Comparison of ENCODE assay signal across 8 cellular contexts in genomic region chr1:185045793-185046441, GRCh38. TPM values are rescaled to one million over a fixed set of nuclear protein-coding genes. Genes with fewer than 3 reads are reported as not detected.
DNase-seq lines count a peak whose midpoint lies in the region; ATAC-seq, FAIRE-seq and TF ChIP-seq lines count a peak whose summit lies in the region.

No MANE protein-coding gene starts in this region.

- H4K20me1 ChIP-seq in HepG2 (ENCODE audit: insufficient read depth, low read length) = peaks cover 12% of the 10 kb centered on the region

- peak overlapping the region; percentile 82 for H3K27ac ChIP-seq in HUES6 (ENCODE audit: low read depth, low read length)
- peak overlapping the region; percentile 24 for H3K27ac ChIP-seq in cingulate gyrus (ENCODE audit: low read depth, low read length)
- peak overlapping the region; percentile 88 for H3K27ac ChIP-seq in HepG2 (ENCODE audit: extremely low read length, insufficient read depth, low read length)

- TF ChIP-seq CTCF in D721Med (IDR thresholded peaks at IDR 0.05; ENCODE audit: insufficient read depth, missing control alignments) = no peak
- no peak for TF ChIP-seq CTCF in HepG2 (CRISPR knock-in tag; IDR thresholded peaks at IDR 0.05)

- TF ChIP-seq EP300 in HepG2 (IDR thresholded peaks at IDR 0.05; ENCODE audit: low read depth in 2 of 2, low read length in 2 of 2) (no peak), HepG2 (CRISPR knock-in tag; IDR thresholded peaks at IDR 0.05; ENCODE audit: borderline replicate concordance) (no peak)

- H3K27me3 Mint-ChIP-seq in T-helper 2 cell treated with Interferon-gamma antibody and Interleukin-4, amounts not matched to agents 5 μg/mL and 100 μg/mL, for 36 hours (ENCODE audit: low read depth) = peaks cover 22% of the 10 kb centered on the region

- ATAC-seq in GM21381 (IDR thresholded peaks at IDR 0.05; ENCODE audit: unreplicated experiment) (peak; percentile 36), HepG2 (peak; percentile 80)

- in situ Hi-C loops in HepG2 (cut with HindIII; ENCODE audit: extremely low pct_ligation_motif_present, low pct_unique_long_range_greater_than_20kb) = no loop called here

- H3K9me3 Mint-ChIP-seq in T-helper 2 cell treated with Interferon-gamma antibody and Interleukin-4, amounts not matched to agents 5 μg/mL and 100 μg/mL, for 36 hours = no peaks in the 10 kb centered on the region

- H3K36me3 Mint-ChIP-seq in T-helper 2 cell treated with Interferon-gamma antibody and Interleukin-4, amounts not matched to agents 5 μg/mL and 100 μg/mL, for 36 hours (ENCODE audit: low read depth) = no peaks in the 10 kb centered on the region

- TF ChIP-seq POLR2A in HepG2 (IDR thresholded peaks at IDR 0.05; ENCODE audit: insufficient read depth in 1 of 2, low read depth in 2 of 2, low read length in 2 of 2) = no peak

- no peak overlapping the region for H2AFZ ChIP-seq in HepG2 (ENCODE audit: low read length)

- peak overlapping the region; percentile 84 for H3K9ac ChIP-seq in HUES6 (ENCODE audit: low read length)
- H3K9ac ChIP-seq in HepG2 (ENCODE audit: insufficient read depth, low read depth, low read length) = peak overlapping the region; percentile 77

- H3K4me3 ChIP-seq in HUES6 (ENCODE audit: low read depth, low read length) (peak overlapping the region; percentile 80), HepG2 (replicated peaks in 1 of 3; ENCODE audit: insufficient read depth in 1 of 3, low read depth in 2 of 3, low read length in 3 of 3) (peak overlapping the region; percentile 66 to 84 (median 83))

- H3K4me1 Mint-ChIP-seq in T-helper 2 cell treated with Interferon-gamma antibody and Interleukin-4, amounts not matched to agents 5 μg/mL and 100 μg/mL, for 36 hours (ENCODE audit: low read depth) = peaks cover 24% of the 10 kb centered on the region

- no peaks in the 10 kb centered on the region for H3K36me3 ChIP-seq in HUES6 (ENCODE audit: control insufficient read depth, insufficient read depth, low read length)
- H3K36me3 ChIP-seq in HepG2 (replicated peaks in 1 of 2; ENCODE audit: control insufficient read depth in 1 of 2, insufficient read depth in 2 of 2, low read length in 2 of 2) = no peaks in the 10 kb centered on the region; a peak in 1 of 5 replicates

- CTCF ChIA-PET in HepG2 (lab: Yijun Ruan, JAX; ENCODE audit: low intra/inter-chr PET ratio, low total read pairs) = no interaction called here

- H3K79me2 ChIP-seq in HepG2 (ENCODE audit: insufficient read depth, low read length) = peaks cover 45% of the 10 kb centered on the region

- no TSS peak for BruUV-seq in HepG2 (replicated peaks; lab: Mats Ljungman, UMichigan)

- H3K4me3 Mint-ChIP-seq in T-helper 2 cell treated with Interferon-gamma antibody and Interleukin-4, amounts not matched to agents 5 μg/mL and 100 μg/mL, for 36 hours = peak overlapping the region; percentile 89

- DNase-seq in D721Med (ENCODE audit: insufficient read length, low spot score) (peak; percentile 41), HepG2 (ENCODE audit: low spot score) (no peak), NCI-H2029 treated with DMSO at 0.1 percent for 48 hours (lab: John Stamatoyannopoulos, UW) (no peak)
- no peak for DNase-seq in T-helper 2 cell treated with Interferon-gamma antibody and Interleukin-4, amounts not matched to agents 5 μg/mL and 100 μg/mL, for 36 hours (ENCODE audit: low spot score)
- DNase-seq in stimulated activated CD8-positive, alpha-beta memory T cell treated with anti-CD3 and anti-CD28 coated beads, Interleukin-12 subunit alpha, Interleukin-12 subunit beta, amount 100 ng/mL, for 1 hour (ENCODE audit: low read depth) = peak; percentile 10

- WGBS in HepG2 (ENCODE audit: low lambda C conversion rate) = 0% methylated on average over 12 of the region's 57 CpGs

- no peak for TF ChIP-seq RAD21 in HepG2 (CRISPR knock-in tag; IDR thresholded peaks at IDR 0.05)

- POLR2A ChIA-PET in HepG2 (lab: Yijun Ruan, JAX) = interaction anchor here (2.5 kb wide), 1 partner anchor 111 kb away, joined by 8 read pairs; the partner anchor contains the start of genes SWT1 and TRMT1L

- H3K9me3 ChIP-seq in HUES6 (ENCODE audit: control insufficient read depth, insufficient read depth, low read depth, low read length) (no peaks in the 10 kb centered on the region; the same call in 1 of the 2 replicates), HepG2 (ENCODE audit: low read length) (no peaks in the 10 kb centered on the region)

- no peak for FAIRE-seq in D721Med (lab: Jason Lieb, UNC)
- FAIRE-seq in HepG2 (lab: Jason Lieb, UNC) = no peak

- H3K4me2 ChIP-seq in HepG2 (ENCODE audit: low read depth, low read length) = peak overlapping the region; percentile 78

- peaks cover 22% of the 10 kb centered on the region for H3K4me1 ChIP-seq in HUES6 (ENCODE audit: control insufficient read depth, insufficient read depth, low read length)
- peaks cover 56% of the 10 kb centered on the region for H3K4me1 ChIP-seq in HepG2 (ENCODE audit: insufficient read depth, low read length)

- intact Hi-C loops in HepG2 (cut with micrococcal nuclease; ENCODE audit: unreplicated experiment) = loop anchor here (2.0 to 10.0 kb wide), 3 partner anchors 111 to 1329 kb away; partner anchors contain the start of genes ODR4, SWT1, TPR and TRMT1L

- peak overlapping the region; percentile 68 for H3K27ac Mint-ChIP-seq in T-helper 2 cell treated with Interferon-gamma antibody and Interleukin-4, amounts not matched to agents 5 μg/mL and 100 μg/mL, for 36 hours

- H3K27me3 ChIP-seq in HUES6 (ENCODE audit: control insufficient read depth, insufficient read depth, low read length) (peaks cover 11% of the 10 kb centered on the region), HepG2 (ENCODE audit: control insufficient read depth in 1 of 2, insufficient read depth in 2 of 2, low read length in 2 of 2) (no peaks in the 10 kb centered on the region)

TF ChIP-seq in HepG2, 621 proteins besides CTCF, POLR2A, EP300 and RAD21 (continues in another document):
- TF ChIP-seq HIVEP1 (CRISPR knock-in tag; IDR thresholded peaks at IDR 0.05) (no peak), ZSCAN31 (CRISPR knock-in tag; IDR thresholded peaks at IDR 0.05; ENCODE audit: low read depth) (no peak), ZSCAN29 (CRISPR knock-in tag; conservative IDR thresholded peaks at IDR 0.05) (peak; percentile 24; the same call in 1 of the 2 replicates), GABPB1 (CRISPR knock-in tag; IDR thresholded peaks at IDR 0.05) (0 out of 2 replicates have a peak, but pooled peaks have one; percentile 7), KDM5B (CRISPR knock-in tag; IDR thresholded peaks at IDR 0.05; ENCODE audit: borderline replicate concordance) (no peak), HNRNPLL (IDR thresholded peaks at IDR 0.05; ENCODE audit: low read depth, low read length, poor library complexity, severe bottlenecking) (peak; percentile 68), MAZ (IDR thresholded peaks at IDR 0.05; ENCODE audit: borderline replicate concordance, low read depth, low read length) (0 out of 2 replicates have a peak, but pooled peaks have one; percentile 35), MAZ (CRISPR knock-in tag; IDR thresholded peaks at IDR 0.05; ENCODE audit: low read depth) (no peak), ZNF605 (CRISPR knock-in tag; IDR thresholded peaks at IDR 0.05) (peak; percentile 62; the same call in 1 of the 2 replicates), HNF4G (IDR thresholded peaks at IDR 0.05; ENCODE audit: borderline replicate concordance, low read depth, low read length) (no peak), HNF4G (CRISPR knock-in tag; IDR thresholded peaks at IDR 0.05; ENCODE audit: borderline replicate concordance, low read depth) (no peak), HDAC1 (CRISPR knock-in tag; IDR thresholded peaks at IDR 0.05) (peak; percentile 44; the same call in 1 of the 2 replicates), KMT2B (CRISPR knock-in tag; IDR thresholded peaks at IDR 0.05) (0 out of 2 replicates have a peak, but pooled peaks have one; percentile 37), ZNF333 (CRISPR knock-in tag; IDR thresholded peaks at IDR 0.05; ENCODE audit: borderline replicate concordance) (no peak)

RNA-seq across cellular contexts. Expression of gene RNF2, which starts 0.6 kb away (rescaled TPM):
- total RNA-seq in HepG2 (2016; rRNA removed; fragmentation: Illumina TruSeq; extraction: Trizol) = 21.7 and 32.9 TPM in 2 replicates
- 10.7 and 10.9 TPM in 2 replicates for total RNA-seq in HepG2 (2016; cell fraction: cytosol; rRNA removed; fragmentation: Illumina TruSeq; extraction: Trizol; ENCODE audit: low read depth)
- total RNA-seq in HepG2 (2016; cell fraction: insoluble cytoplasmic fraction; rRNA removed; fragmentation: Illumina TruSeq; extraction: Trizol) = 19.6 and 31.3 TPM in 2 replicates
- total RNA-seq in HepG2 (2016; cell fraction: membrane; rRNA removed; fragmentation: Illumina TruSeq; extraction: Trizol) = 21.2 and 21.3 TPM in 2 replicates
- total RNA-seq in HepG2 (2016; cell fraction: nucleus; rRNA removed; fragmentation: Illumina TruSeq; extraction: Trizol) = 8.1 and 13.6 TPM in 2 replicates
- 15.2 and 19.3 TPM in 2 replicates for polyA plus RNA-seq in HepG2 (2011; rRNA removed)
- 10.8 and 16.6 TPM in 2 replicates for polyA plus RNA-seq in HepG2 (2011; cell fraction: cytosol; rRNA removed)
- 4.9 and 6.3 TPM in 2 replicates for polyA plus RNA-seq in HepG2 (2011; cell fraction: nucleus; rRNA removed)
- 19.1 and 22.1 TPM in 2 replicates for polyA plus RNA-seq in HepG2 (2012)
- polyA plus RNA-seq in HepG2 (2016; cell fraction: cytosol; fragmentation: Illumina TruSeq; extraction: Trizol; ENCODE audit: low read depth) = 6.6 and 7.9 TPM in 2 replicates
- 33.3 and 36.1 TPM in 2 replicates for polyA plus RNA-seq in HepG2 (2016; cell fraction: insoluble cytoplasmic fraction; fragmentation: Illumina TruSeq; extraction: Trizol; ENCODE audit: low read depth)
- 13.5 and 14.9 TPM in 2 replicates for polyA plus RNA-seq in HepG2 (2016; cell fraction: membrane; fragmentation: Illumina TruSeq; extraction: Trizol; ENCODE audit: low read depth)
- 10.8 and 11.8 TPM in 2 replicates for polyA plus RNA-seq in HepG2 (2016; cell fraction: nucleus; fragmentation: Illumina TruSeq; extraction: Trizol; ENCODE audit: insufficient read depth, low read depth)
- 8.7 and 11.5 TPM in 2 replicates for polyA minus RNA-seq in HepG2 (2011; rRNA and poly(A)+ RNA removed; ENCODE audit: low replicate concordance)
- 23.3 and 28.6 TPM in 2 replicates for polyA minus RNA-seq in HepG2 (2011; cell fraction: cytosol; rRNA and poly(A)+ RNA removed)
- 24.6 and 29.8 TPM in 2 replicates for polyA minus RNA-seq in HepG2 (2011; cell fraction: nucleus; rRNA and poly(A)+ RNA removed)

Comparison
In these comparisons a context has a peak if more than half of its experiments do, and no peak if none do; other contexts are left out.
1. DNase-seq: peak in D721Med (single experiment) and stimulated activated CD8-positive, alpha-beta memory T cell treated with anti-CD3 and anti-CD28 coated beads, Interleukin-12 subunit alpha, Interleukin-12 subunit beta, amount 100 ng/mL, for 1 hour (single experiment); none in T-helper 2 cell treated with Interferon-gamma antibody and Interleukin-4, amounts not matched to agents 5 μg/mL and 100 μg/mL, for 36 hours (single experiment), HepG2 (single experiment) and NCI-H2029 treated with DMSO at 0.1 percent for 48 hours (single experiment).
2. H3K27ac ChIP-seq: peak in every context shown above with its lines; median percentile 88 in HepG2; 82 in HUES6; 24 in cingulate gyrus.